Comparison of ENCODE assay signal across 8 cellular contexts in genomic region chr5:343461-344401, GRCh38. TPM values are rescaled to one million over a fixed set of nuclear protein-coding genes. Genes with fewer than 3 reads are reported as not detected.
DNase-seq lines count a peak whose midpoint lies in the region; ATAC-seq, FAIRE-seq and TF ChIP-seq lines count a peak whose summit lies in the region.

No MANE protein-coding gene starts in this region.

- intact Hi-C loops in testis (cut with DNase I; ENCODE audit: low total_unique reads) = no loop called here

- H3K27me3 Mint-ChIP-seq in effector memory CD8-positive, alpha-beta T cell = peaks cover 24 to 43% of the 10 kb centered on the region in 2 donors
- H3K27me3 Mint-ChIP-seq in mesothelial cell of epicardium (ENCODE audit: low read depth) = peaks cover 32% of the 10 kb centered on the region

- H3K4me1 Mint-ChIP-seq in effector memory CD8-positive, alpha-beta T cell (ENCODE audit: low read depth in 2 of 2) = peaks cover 3 to 5% of the 10 kb centered on the region in 2 donors
- H3K4me1 Mint-ChIP-seq in mesothelial cell of epicardium = peaks cover 5% of the 10 kb centered on the region

- no peaks in the 10 kb centered on the region for H3K9me3 ChIP-seq in testis

- peak overlapping the region; percentile 46 to 48 for H3K4me3 ChIP-seq in testis

- H3K4me1 ChIP-seq in testis = no peaks in the 10 kb centered on the region

- ATAC-seq in HG03135 (IDR thresholded peaks at IDR 0.05; ENCODE audit: unreplicated experiment) = peak; percentile 48
- ATAC-seq in effector memory CD8-positive, alpha-beta T cell (replicated peaks) = peak; percentile 87

- no peaks in the 10 kb centered on the region for H3K36me3 Mint-ChIP-seq in effector memory CD8-positive, alpha-beta T cell (ENCODE audit: insufficient read depth)
- H3K36me3 Mint-ChIP-seq in mesothelial cell of epicardium = peaks cover 3% of the 10 kb centered on the region

- H3K36me3 ChIP-seq in testis (ENCODE audit: low read depth, missing control alignments) = no peaks in the 10 kb centered on the region

- no peaks in the 10 kb centered on the region for H3K27me3 ChIP-seq in testis

- DNase-seq in GM12892 (ENCODE audit: insufficient read length) (peak; percentile 72), mesothelial cell of epicardium (ENCODE audit: low spot score in 2 of 2, unreplicated experiment in 2 of 2) (peak in 1 of 2 experiments; percentile 68), testis (peak; percentile 56), NCI-H446 (lab: John Stamatoyannopoulos, UW) (no peak), globus pallidus (ENCODE audit: low spot score) (no peak)
- peak; percentile 29 for DNase-seq in activated CD4-positive, alpha-beta T cell treated with anti-CD3 and anti-CD28 coated beads for 1 hour
- DNase-seq in effector memory CD8-positive, alpha-beta T cell = peak; percentile 26 to 36 (median 35)

- no peaks in the 10 kb centered on the region for H3K9me3 Mint-ChIP-seq in effector memory CD8-positive, alpha-beta T cell
- peaks cover 11% of the 10 kb centered on the region for H3K9me3 Mint-ChIP-seq in mesothelial cell of epicardium

- H3K27ac Mint-ChIP-seq in effector memory CD8-positive, alpha-beta T cell = peak overlapping the region in 1 of 2 donors; percentile 55
- peak overlapping the region; percentile 66 for H3K27ac Mint-ChIP-seq in mesothelial cell of epicardium

- H3K4me3 Mint-ChIP-seq in effector memory CD8-positive, alpha-beta T cell = peak overlapping the region; percentile 65 to 76
- peak overlapping the region; percentile 65 for H3K4me3 Mint-ChIP-seq in mesothelial cell of epicardium

- WGBS in testis, 2 donors = 14 to 73% methylated on average over 28 to 90 of the region's 102 CpGs

- no peak overlapping the region for H3K27ac ChIP-seq in testis

- peak; percentile 28; the same call in 1 of the 2 replicates for TF ChIP-seq POLR2A in GM12892 (IDR thresholded peaks at IDR 0.05; ENCODE audit: low read depth, low read length)
- TF ChIP-seq POLR2A in testis (IDR thresholded peaks at IDR 0.05) = no peak

- TF ChIP-seq CTCF in mesothelial cell of epicardium (IDR thresholded peaks at IDR 0.05; ENCODE audit: unreplicated experiment) (no peak), testis (IDR thresholded peaks at IDR 0.05) (no peak)

- no peak for FAIRE-seq in GM12892 (lab: Jason Lieb, UNC)

RNA-seq across cellular contexts. Expression of gene AHRR, which starts 22.2 kb away (rescaled TPM):
- 21.0 TPM for polyA plus RNA-seq in GM12892 (2012; ENCODE audit: missing spikeins)
- total RNA-seq in mesothelial cell of epicardium (10.7 to 12.7 TPM (median 10.9 TPM) in 3 replicates), testis (10 to 100 TPM; 36.9 to 43.4 TPM)
- 68.5 TPM for polyA plus RNA-seq in testis (ENCODE audit: insufficient read depth, low read depth, low replicate concordance)

Comparison
In these comparisons a context has a peak if more than half of its experiments do, and no peak if none do; other contexts are left out.
1. DNase-seq: peak in GM12892 (single experiment), activated CD4-positive, alpha-beta T cell treated with anti-CD3 and anti-CD28 coated beads for 1 hour (single experiment), effector memory CD8-positive, alpha-beta T cell (3 of 3) and testis (single experiment); none in NCI-H446 (0 of 2) and globus pallidus (single experiment).